In genomic region chr11:94297967-94298576, GRCh38 we compare ENCODE assay signal across 26 cellular contexts. TPM values are rescaled to one million over a fixed set of nuclear protein-coding genes. Genes with fewer than 3 reads are reported as not detected.
DNase-seq lines count a peak whose midpoint lies in the region; ATAC-seq, FAIRE-seq and TF ChIP-seq lines count a peak whose summit lies in the region.
"Had no signal": no experiment of that assay in that cellular context is flagged by ENCODE, and none has a peak within 500 bp of the region (broad histone marks: within the 10 kb centered on the region; RNA-seq: fewer than 3 reads in every experiment).

No MANE protein-coding gene starts in this region.

- no TSS peak for BruUV-seq in HepG2 (replicated peaks; lab: Mats Ljungman, UMichigan)
- BruUV-seq in K562 (replicated peaks; lab: Mats Ljungman, UMichigan), result no TSS peak

- H3K27ac ChIP-seq in HepG2 (ENCODE audit: extremely low read length, insufficient read depth, low read length) (no peak overlapping the region), right lobe of liver (no peak overlapping the region), K562 (ENCODE audit: extremely low read depth, low read depth, low read length) (no peak overlapping the region)
- H3K27ac ChIP-seq: prostate gland had no signal

- 18% methylated on average over 5 of the region's 5 CpGs for WGBS in HepG2 (ENCODE audit: low lambda C conversion rate)
- WGBS in right lobe of liver (ENCODE audit: insufficient coverage, low coverage, low lambda C conversion rate, missing lambda C conversion rate), result 54% methylated on average over 5 of the region's 5 CpGs
- 0% methylated on average over 5 of the region's 5 CpGs for WGBS in K562 (ENCODE audit: insufficient coverage, low coverage, missing lambda C conversion rate)

- no peaks in the 10 kb centered on the region for H3K9me1 ChIP-seq in K562 (ENCODE audit: control insufficient read depth, insufficient read depth, low read length)

- H4K20me1 ChIP-seq in HepG2 (ENCODE audit: insufficient read depth, low read length), result no peaks in the 10 kb centered on the region
- H4K20me1 ChIP-seq in K562 (replicated peaks; ENCODE audit: control insufficient read depth, insufficient read depth, low read length), result no peaks in the 10 kb centered on the region

- H3K27me3 ChIP-seq in HepG2 (ENCODE audit: control insufficient read depth in 1 of 2, insufficient read depth in 2 of 2, low read length in 2 of 2), result 0 out of 5 replicates have a peak, but pooled peaks cover 0 to 4% of the 10 kb centered on the region in 2 experiments
- no peaks in the 10 kb centered on the region for H3K27me3 ChIP-seq in right lobe of liver
- peaks cover 4 to 7% of the 10 kb centered on the region in 2 experiments; a peak in 3 of 5 replicates for H3K27me3 ChIP-seq in K562 (ENCODE audit: control insufficient read depth in 2 of 2, insufficient read depth in 2 of 2, low read length in 2 of 2)

- H3K4me3 ChIP-seq in HepG2 (replicated peaks in 1 of 3; ENCODE audit: insufficient read depth in 1 of 3, low read depth in 2 of 3, low read length in 3 of 3) (no peak overlapping the region), right lobe of liver (no peak overlapping the region), NB4 (ENCODE audit: low read depth, low read length) (no peak overlapping the region), K562 (no peak overlapping the region)
- H3K4me3 ChIP-seq: prostate gland had no signal

- H3K9ac ChIP-seq in HepG2 (ENCODE audit: insufficient read depth, low read depth, low read length) (no peak overlapping the region), K562 (ENCODE audit: insufficient read depth in 1 of 2, low read depth in 2 of 2, low read length in 2 of 2) (no peak overlapping the region)

- H3K79me2 ChIP-seq in HepG2 (ENCODE audit: insufficient read depth, low read length) (no peaks in the 10 kb centered on the region), K562 (ENCODE audit: control insufficient read depth, insufficient read depth, low read length) (no peaks in the 10 kb centered on the region)

- H3K4me2 ChIP-seq in HepG2 (ENCODE audit: low read depth, low read length) (no peak overlapping the region), K562 (ENCODE audit: insufficient read depth, low read length) (no peak overlapping the region)

- POLR2A ChIA-PET in HepG2 (lab: Yijun Ruan, JAX) (no interaction called here), K562 (lab: Yijun Ruan, JAX) (interaction anchor here (1.1 kb wide), 1 partner anchor 9 kb away, joined by 3 read pairs; no protein-coding TSS in a partner anchor)

- ATAC-seq in HepG2 (peak; percentile 86), right lobe of liver (no peak), K562 (peak; percentile 87), HG02588 (IDR thresholded peaks at IDR 0.05; ENCODE audit: unreplicated experiment) (no peak)
- ATAC-seq: activated CD8-positive, alpha-beta T cell treated with anti-CD3 and anti-CD28 coated beads for 36 hours; CD8-positive, alpha-beta T cell; left lobe of liver; T-helper 17 cell had no signal

- no peak for TF ChIP-seq RAD21 in HepG2 (CRISPR knock-in tag; IDR thresholded peaks at IDR 0.05)
- peak; percentile 26 to 35; a peak in 3 of 4 replicates for TF ChIP-seq RAD21 in K562 (CRISPR knock-in tag; conservative IDR thresholded peaks at IDR 0.05 in 1 of 2, IDR thresholded peaks at IDR 0.05 in 1 of 2)

- H3K36me3 ChIP-seq in HepG2 (replicated peaks in 1 of 2; ENCODE audit: control insufficient read depth in 1 of 2, insufficient read depth in 2 of 2, low read length in 2 of 2) (no peaks in the 10 kb centered on the region), right lobe of liver (no peaks in the 10 kb centered on the region), K562 (ENCODE audit: control insufficient read depth, insufficient read depth, low read length) (no peaks in the 10 kb centered on the region)
- H3K36me3 ChIP-seq: prostate gland had no signal

- CTCF ChIA-PET in HepG2 (lab: Yijun Ruan, JAX; ENCODE audit: low intra/inter-chr PET ratio, low total read pairs) (no interaction called here), K562 (lab: Yijun Ruan, JAX; ENCODE audit: low intra/inter-chr PET ratio) (interaction anchor here (0.6 kb wide), 1 partner anchor 440 kb away, joined by 4 read pairs; no protein-coding TSS in a partner anchor)

- DNase-seq in HepG2 (ENCODE audit: low spot score) (no peak), right lobe of liver (no peak), NB4 (ENCODE audit: low read depth) (peak; percentile 8), K562 (ENCODE audit: extremely low read depth in 1 of 4, low spot score in 3 of 4) (peak in 1 of 4 experiments; percentile 17), AG08396 (ENCODE audit: low spot score) (no peak), NCI-H226 (no peak), COR-L47 (lab: John Stamatoyannopoulos, UW) (no peak)
- DNase-seq: activated B cell treated with CpG ODN at 0.5 μM for 24 hours; activated CD8-positive, alpha-beta T cell treated with anti-CD3 and anti-CD28 coated beads for 36 hours; activated T-cell treated with anti-CD3 and anti-CD28 coated beads, Interleukin-2, amount 50 U/mL, for 1 hour; CD8-positive, alpha-beta T cell; effector memory CD4-positive, alpha-beta T cell; midbrain; NCI-H1417; NCI-H2171 treated with DMSO at 0.1 percent for 48 hours; NCI-H69; nephron progenitor cell; SIG-M5; T-helper 17 cell had no signal

- no peaks in the 10 kb centered on the region for H3K9me3 ChIP-seq in HepG2 (ENCODE audit: low read length)
- H3K9me3 ChIP-seq in right lobe of liver, result no peaks in the 10 kb centered on the region
- no peaks in the 10 kb centered on the region for H3K9me3 ChIP-seq in K562 (replicated peaks; ENCODE audit: control insufficient read depth, insufficient read depth, low read depth, low read length)
- H3K9me3 ChIP-seq: prostate gland had no signal

- intact Hi-C loops in HepG2 (cut with micrococcal nuclease; ENCODE audit: unreplicated experiment) (no loop called here), right lobe of liver (cut with DNase I) (no loop called here), K562 (cut with micrococcal nuclease) (no loop called here)

- in situ Hi-C loops in HepG2 (cut with HindIII; ENCODE audit: extremely low pct_ligation_motif_present, low pct_unique_long_range_greater_than_20kb) (no loop called here), K562 (cut with MboI) (no loop called here)

- H2AFZ ChIP-seq in HepG2 (ENCODE audit: low read length) (no peak overlapping the region), K562 (ENCODE audit: low read depth, low read length) (no peak overlapping the region)

- TF ChIP-seq POLR2A in HepG2 (IDR thresholded peaks at IDR 0.05; ENCODE audit: insufficient read depth in 1 of 2, low read depth in 2 of 2, low read length in 2 of 2) (no peak), right lobe of liver (IDR thresholded peaks at IDR 0.05) (no peak), NB4 (IDR thresholded peaks at IDR 0.05; ENCODE audit: extremely low read depth, insufficient read length) (no peak), K562 (conservative IDR thresholded peaks at IDR 0.05) (no peak)

- TF ChIP-seq CTCF in HepG2 (CRISPR knock-in tag; IDR thresholded peaks at IDR 0.05) (peak; percentile 42), right lobe of liver (IDR thresholded peaks at IDR 0.05) (no peak), NB4 (IDR thresholded peaks at IDR 0.05; ENCODE audit: low read depth, low read length) (peak; percentile 15), K562 (IDR thresholded peaks at IDR 0.05 in 2 of 3, conservative IDR thresholded peaks at IDR 0.05 in 1 of 3; ENCODE audit: insufficient read depth in 2 of 3, low read depth in 1 of 3, low read length in 3 of 3) (peak; percentile 27 to 44 (median 43); a peak in 4 of 6 replicates)

- H3K4me1 ChIP-seq in HepG2 (ENCODE audit: insufficient read depth, low read length) (no peaks in the 10 kb centered on the region), right lobe of liver (no peaks in the 10 kb centered on the region), K562 (replicated peaks in 1 of 2; ENCODE audit: control insufficient read depth in 2 of 2, insufficient read depth in 2 of 2, low read length in 2 of 2) (no peaks in the 10 kb centered on the region)
- H3K4me1 ChIP-seq: prostate gland had no signal

- FAIRE-seq in HepG2 (lab: Jason Lieb, UNC) (no peak), K562 (lab: Jason Lieb, UNC) (no peak)
- FAIRE-seq: GM19239 had no signal

- TF ChIP-seq EP300 in HepG2 (IDR thresholded peaks at IDR 0.05; ENCODE audit: low read depth in 2 of 2, low read length in 2 of 2) (no peak), HepG2 (CRISPR knock-in tag; IDR thresholded peaks at IDR 0.05; ENCODE audit: borderline replicate concordance) (no peak), K562 (IDR thresholded peaks at IDR 0.05; ENCODE audit: low read length) (no peak)

RNA-seq across cellular contexts. Expression of gene IZUMO1R, which starts 6.3 kb away (rescaled TPM):
- total RNA-seq in HepG2 (2016; rRNA removed; fragmentation: Illumina TruSeq; extraction: Trizol) (not detected in 2 replicates), right lobe of liver (not detected), K562 (2014; rRNA removed) (not detected in 2 replicates), K562 (2014; rRNA removed; fragmentation: Illumina TruSeq; extraction: Trizol) (not detected in 2 replicates), K562 (2015; rRNA removed; fragmentation: Illumina TruSeq; extraction: Trizol) (not detected in 2 replicates), K562 (2021) (not detected in 2 replicates)
- not detected in 2 replicates for total RNA-seq in HepG2 (2016; cell fraction: cytosol; rRNA removed; fragmentation: Illumina TruSeq; extraction: Trizol; ENCODE audit: low read depth)
- not detected in 2 replicates for total RNA-seq in HepG2 (2016; cell fraction: insoluble cytoplasmic fraction; rRNA removed; fragmentation: Illumina TruSeq; extraction: Trizol)
- total RNA-seq in HepG2 (2016; cell fraction: membrane; rRNA removed; fragmentation: Illumina TruSeq; extraction: Trizol), result not detected in 2 replicates
- not detected in 2 replicates for total RNA-seq in HepG2 (2016; cell fraction: nucleus; rRNA removed; fragmentation: Illumina TruSeq; extraction: Trizol)
- polyA plus RNA-seq in HepG2 (2011; rRNA removed) (0.12 TPM in 1 of 2 replicates, not detected in the other), K562 (2011; rRNA removed) (not detected in 2 replicates), K562 (2014; fragmentation: Illumina TruSeq; extraction: Trizol) (not detected in 2 replicates), K562 (2014; fragmentation: Nextera tagmentation; extraction: Ambion mirVana) (not detected), K562 (2014; rRNA removed) (not detected in 2 replicates)
- polyA plus RNA-seq in HepG2 (2011; cell fraction: cytosol; rRNA removed), result 0.12 TPM in 1 of 2 replicates, not detected in the other
- polyA plus RNA-seq in HepG2 (2011; cell fraction: nucleus; rRNA removed), result not detected in 2 replicates
- not detected in 2 replicates for polyA plus RNA-seq in HepG2 (2012)
- not detected in 2 replicates for polyA plus RNA-seq in HepG2 (2016; cell fraction: cytosol; fragmentation: Illumina TruSeq; extraction: Trizol; ENCODE audit: low read depth)
- polyA plus RNA-seq in HepG2 (2016; cell fraction: insoluble cytoplasmic fraction; fragmentation: Illumina TruSeq; extraction: Trizol; ENCODE audit: low read depth), result 0.34 TPM in 1 of 2 replicates, not detected in the other
- polyA plus RNA-seq in HepG2 (2016; cell fraction: membrane; fragmentation: Illumina TruSeq; extraction: Trizol; ENCODE audit: low read depth), result not detected in 2 replicates
- not detected in 2 replicates for polyA plus RNA-seq in HepG2 (2016; cell fraction: nucleus; fragmentation: Illumina TruSeq; extraction: Trizol; ENCODE audit: insufficient read depth, low read depth)
- polyA minus RNA-seq in HepG2 (2011; rRNA and poly(A)+ RNA removed; ENCODE audit: low replicate concordance), result not detected in 2 replicates
- not detected in 2 replicates for polyA minus RNA-seq in HepG2 (2011; cell fraction: cytosol; rRNA and poly(A)+ RNA removed)
- polyA minus RNA-seq in HepG2 (2011; cell fraction: nucleus; rRNA and poly(A)+ RNA removed), result not detected in 2 replicates
- total RNA-seq in K562 (2011; cell fraction: chromatin; rRNA removed; ENCODE audit: low replicate concordance), result not detected in 2 replicates
- not detected in 2 replicates for total RNA-seq in K562 (2011; cell fraction: nucleolus; rRNA removed)
- total RNA-seq in K562 (2011; cell fraction: nucleoplasm; rRNA removed), result not detected in 2 replicates
- not detected in 2 replicates for polyA plus RNA-seq in K562 (2011; cell fraction: cytosol; rRNA removed)
- not detected in 2 replicates for polyA plus RNA-seq in K562 (2011; cell fraction: nucleus; rRNA removed)
- not detected in 2 replicates for polyA plus RNA-seq in K562 (2012)
- not detected in 2 replicates for polyA minus RNA-seq in K562 (2011; rRNA and poly(A)+ RNA removed)
- polyA minus RNA-seq in K562 (2011; cell fraction: cytosol; rRNA and poly(A)+ RNA removed), result not detected in 2 replicates
- not detected in 2 replicates for polyA minus RNA-seq in K562 (2011; cell fraction: nucleus; rRNA and poly(A)+ RNA removed)
- total RNA-seq: activated B cell treated with CpG ODN at 0.5 μM for 24 hours; activated CD8-positive, alpha-beta T cell treated with anti-CD3 and anti-CD28 coated beads for 36 hours; CD8-positive, alpha-beta T cell; left lobe of liver; OCI-LY7; prostate gland; skeletal muscle tissue; T-helper 17 cell; ureter had no signal

Comparison
In these comparisons a context has a peak if more than half of its experiments do, and no peak if none do; other contexts are left out.
1. ATAC-seq: peak in HepG2 (single experiment) and K562 (single experiment); none in right lobe of liver (0 of 4) and HG02588 (single experiment).
2. CTCF ChIP-seq: peak in HepG2 (single experiment), NB4 (single experiment) and K562 (3 of 3); none in right lobe of liver (0 of 4).
3. Of the 241 proteins assayed by ChIP-seq in both HepG2 and K562: peak only in HepG2: CEBPB and STAG1; only in K562: RAD21; in both: CTCF; in neither: 235; mixed calls (peak in some experiments, not most) for 2.